ENCODE assay signal across 23 cellular contexts in the genomic region with DNA sequence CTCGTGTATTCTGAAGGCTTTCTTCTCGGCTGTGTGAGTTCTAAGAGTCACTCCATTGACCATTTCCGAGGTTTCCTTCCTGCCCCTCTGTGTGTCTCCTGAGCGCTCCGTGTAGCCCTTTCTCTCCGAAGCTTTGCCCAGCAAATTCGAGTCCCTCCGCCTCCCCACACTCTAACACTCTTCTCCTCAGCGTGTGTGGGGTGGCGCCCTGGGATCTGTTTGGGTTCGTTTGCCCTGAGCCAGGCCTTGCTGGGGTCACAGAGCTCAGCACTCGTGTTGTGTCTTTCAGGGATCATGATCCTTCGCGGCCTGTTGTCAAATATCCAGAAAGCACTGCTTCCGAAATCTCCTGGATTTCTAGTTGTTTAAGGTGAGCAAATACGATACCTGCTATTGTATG. TPM values are rescaled to one million over a fixed set of nuclear protein-coding genes. Genes with fewer than 3 reads are reported as not detected.
A peak's percentile ranks its signal among the peaks of the same experiment; 100 is the strongest.
DNase-seq lines count a peak whose midpoint lies in the region; ATAC-seq, FAIRE-seq and TF ChIP-seq lines count a peak whose summit lies in the region.
"Had no signal": no experiment of that assay in that cellular context is flagged by ENCODE, and none has a peak within 500 bp of the region (broad histone marks: within the 10 kb centered on the region; RNA-seq: fewer than 3 reads in every experiment).

No MANE protein-coding gene starts in this region.

- no peak overlapping the region for H2AK5ac ChIP-seq in trophoblast cell (ENCODE audit: low read length)

- 31% methylated on average over 15 of the region's 16 CpGs for WGBS in K562 (ENCODE audit: insufficient coverage, low coverage, missing lambda C conversion rate)
- no CpG with 5 or more reads among the region's 16 CpGs for WGBS in trophoblast cell (ENCODE audit: extremely low coverage, insufficient coverage, insufficient read length)

- no peak overlapping the region for H3K18ac ChIP-seq in trophoblast cell (ENCODE audit: low read length)

- H3K9ac ChIP-seq in K562 (ENCODE audit: insufficient read depth in 1 of 2, low read depth in 2 of 2, low read length in 2 of 2), result no peak overlapping the region
- no peak overlapping the region for H3K9ac ChIP-seq in trophoblast cell (ENCODE audit: low read length)

- POLR2A ChIA-PET in K562 (lab: Yijun Ruan, JAX), result interaction anchor here (0.6 to 1.2 kb wide), 3 partner anchors 10 to 52 kb away, joined by 3 to 4 read pairs (median 4); no protein-coding TSS in a partner anchor
- POLR2A ChIA-PET in activated CD8-positive, alpha-beta T cell treated with anti-CD3 and anti-CD28 coated beads, Interleukin-2, amount 10 ng/mL, durations not matched to agents 7 days and 5 days (lab: Charles Lee), result no interaction called here

- no peak for TF ChIP-seq RAD21 in K562 (CRISPR knock-in tag; conservative IDR thresholded peaks at IDR 0.05 in 1 of 2, IDR thresholded peaks at IDR 0.05 in 1 of 2)

- H3K4me3 ChIP-seq in GM23338, result no peak overlapping the region
- no peak overlapping the region for H3K4me3 ChIP-seq in H7 (ENCODE audit: insufficient read depth, low read depth, low read length)
- H3K4me3 ChIP-seq in K562, result no peak overlapping the region
- no peak overlapping the region for H3K4me3 ChIP-seq in trophoblast cell (ENCODE audit: low read depth, low read length)
- no peak overlapping the region for H3K4me3 ChIP-seq in ascending aorta

- no TSS peak for BruUV-seq in K562 (replicated peaks; lab: Mats Ljungman, UMichigan)

- peaks cover 5% of the 10 kb centered on the region; the same call in 1 of the 3 replicates for H3K9me3 Mint-ChIP-seq in GM23338
- H3K9me3 Mint-ChIP-seq in activated CD8-positive, alpha-beta T cell treated with anti-CD3 and anti-CD28 coated beads, Interleukin-2, amount 10 ng/mL, durations not matched to agents 7 days and 5 days (ENCODE audit: insufficient read depth), result no peaks in the 10 kb centered on the region

- in situ Hi-C loops in K562 (cut with MboI), result no loop called here

- H3K36me3 Mint-ChIP-seq in GM23338 (ENCODE audit: low read depth), result no peaks in the 10 kb centered on the region; the same call in 2 of the 3 replicates
- H3K36me3 Mint-ChIP-seq in activated CD8-positive, alpha-beta T cell treated with anti-CD3 and anti-CD28 coated beads, Interleukin-2, amount 10 ng/mL, durations not matched to agents 7 days and 5 days (ENCODE audit: low read depth), result no peaks in the 10 kb centered on the region
- H3K36me3 Mint-ChIP-seq: CD4-positive, alpha-beta memory T cell had no signal

- H2BK120ac ChIP-seq in trophoblast cell (ENCODE audit: insufficient read depth, low read length, poor library complexity), result no peak overlapping the region

- TF ChIP-seq POLR2A in K562 (conservative IDR thresholded peaks at IDR 0.05), result no peak

- CTCF ChIA-PET in K562 (lab: Yijun Ruan, JAX; ENCODE audit: low intra/inter-chr PET ratio), result no interaction called here
- CTCF ChIA-PET in activated CD8-positive, alpha-beta T cell treated with anti-CD3 and anti-CD28 coated beads, Interleukin-2, amount 10 ng/mL, durations not matched to agents 7 days and 5 days (lab: Charles Lee), result no interaction called here

- intact Hi-C loops in K562 (cut with micrococcal nuclease), result no loop called here
- intact Hi-C loops in ascending aorta (cut with DNase I), result no loop called here

- H4K8ac ChIP-seq in trophoblast cell (ENCODE audit: low read depth, low read length), result no peak overlapping the region

- TF ChIP-seq CTCF in GM23338 (conservative IDR thresholded peaks at IDR 0.05; ENCODE audit: low read depth in 2 of 2) (no peak), K562 (IDR thresholded peaks at IDR 0.05 in 2 of 3, conservative IDR thresholded peaks at IDR 0.05 in 1 of 3; ENCODE audit: insufficient read depth in 2 of 3, low read depth in 1 of 3, low read length in 3 of 3) (no peak), ascending aorta (IDR thresholded peaks at IDR 0.05) (no peak)

- no peak overlapping the region for H4K12ac ChIP-seq in trophoblast cell (ENCODE audit: low read depth, low read length)

- no peak overlapping the region for H3K27ac ChIP-seq in GM23338 (ENCODE audit: low read depth)
- no peak overlapping the region for H3K27ac ChIP-seq in K562 (ENCODE audit: extremely low read depth, low read depth, low read length)
- no peak overlapping the region for H3K27ac ChIP-seq in trophoblast cell (ENCODE audit: low read depth, low read length)
- no peak overlapping the region for H3K27ac ChIP-seq in ascending aorta

- FAIRE-seq in K562 (lab: Jason Lieb, UNC), result no peak
- FAIRE-seq: GM12891, GM18507 had no signal

- peaks cover 3% of the 10 kb centered on the region for H3K79me1 ChIP-seq in trophoblast cell (ENCODE audit: low read length)

- H4K91ac ChIP-seq in trophoblast cell (ENCODE audit: low read depth, low read length), result peak overlapping the region; percentile 13

- no peak overlapping the region for H2BK5ac ChIP-seq in trophoblast cell (ENCODE audit: low read depth, low read length, poor library complexity)

- no peak overlapping the region for H3K4me2 ChIP-seq in GM23338
- H3K4me2 ChIP-seq in K562 (ENCODE audit: insufficient read depth, low read length), result no peak overlapping the region
- no peak overlapping the region for H3K4me2 ChIP-seq in trophoblast cell (ENCODE audit: low read length)

- ATAC-seq in GM23338 (peak; percentile 59), K562 (no peak), HG03039 (IDR thresholded peaks at IDR 0.05; ENCODE audit: unreplicated experiment) (no peak)
- no peak for ATAC-seq in activated CD8-positive, alpha-beta T cell treated with anti-CD3 and anti-CD28 coated beads, Interleukin-2, amount 10 ng/mL, durations not matched to agents 7 days and 5 days
- ATAC-seq: HCT116 had no signal

- no peak overlapping the region for H3K4me3 Mint-ChIP-seq in GM23338
- H3K4me3 Mint-ChIP-seq in activated CD8-positive, alpha-beta T cell treated with anti-CD3 and anti-CD28 coated beads, Interleukin-2, amount 10 ng/mL, durations not matched to agents 7 days and 5 days, result no peak overlapping the region
- H3K4me3 Mint-ChIP-seq: CD4-positive, alpha-beta memory T cell had no signal

- H3K27me3 ChIP-seq in GM23338 (ENCODE audit: insufficient read depth) (no peaks in the 10 kb centered on the region), H7 (ENCODE audit: control insufficient read depth, insufficient read depth, low read length) (no peaks in the 10 kb centered on the region), K562 (ENCODE audit: control insufficient read depth in 2 of 2, insufficient read depth in 2 of 2, low read length in 2 of 2) (peaks cover 15 to 45% of the 10 kb centered on the region in 2 experiments), trophoblast cell (ENCODE audit: insufficient read depth, low read length) (no peaks in the 10 kb centered on the region), ascending aorta (no peaks in the 10 kb centered on the region)

- H3K4ac ChIP-seq in trophoblast cell (ENCODE audit: low read depth, low read length), result no peak overlapping the region

- H3K4me1 ChIP-seq in GM23338 (ENCODE audit: insufficient read depth) (no peaks in the 10 kb centered on the region; the same call in 1 of the 2 replicates), K562 (replicated peaks in 1 of 2; ENCODE audit: control insufficient read depth in 2 of 2, insufficient read depth in 2 of 2, low read length in 2 of 2) (peaks cover 5 to 13% of the 10 kb centered on the region in 2 experiments; a peak in 3 of 5 replicates), trophoblast cell (ENCODE audit: control insufficient read depth in 1 of 2, insufficient read depth in 2 of 2, low read length in 2 of 2) (peaks cover 5 to 8% of the 10 kb centered on the region in 2 experiments), ascending aorta (no peaks in the 10 kb centered on the region)

- DNase-seq in GM23338 (ENCODE audit: low spot score) (peak; percentile 16), H7 (peak; percentile 55), K562 (ENCODE audit: extremely low read depth in 1 of 4, low spot score in 3 of 4) (no peak), trophoblast cell (no peak), ascending aorta (ENCODE audit: low spot score in 2 of 2) (no peak), NCI-H226 (no peak)
- DNase-seq in activated CD8-positive, alpha-beta T cell treated with anti-CD3 and anti-CD28 coated beads, Interleukin-2, amount 10 ng/mL, durations not matched to agents 7 days and 5 days, result no peak
- DNase-seq: C1 segment of cervical spinal cord; Calu3; CD4-positive, alpha-beta memory T cell; COR-L47; DMS79 treated with DMSO at 0.1 percent for 48 hours; GF-D8 had no signal

- no peak overlapping the region for H3K14ac ChIP-seq in trophoblast cell (ENCODE audit: low read length)

- 0 out of 2 replicates have a peak overlapping the region, but pooled peaks have one; percentile 43 for H2AFZ ChIP-seq in GM23338
- H2AFZ ChIP-seq in K562 (ENCODE audit: low read depth, low read length), result peak overlapping the region; percentile 72; the same call in 1 of the 2 replicates
- no peak overlapping the region for H2AFZ ChIP-seq in trophoblast cell (ENCODE audit: insufficient read depth, low read length, poor library complexity)

- H4K20me1 ChIP-seq in GM23338 (replicated peaks; ENCODE audit: insufficient read depth), result no peaks in the 10 kb centered on the region
- H4K20me1 ChIP-seq in K562 (replicated peaks; ENCODE audit: control insufficient read depth, insufficient read depth, low read length), result 0 out of 2 replicates have a peak, but pooled peaks cover 3% of the 10 kb centered on the region

- peak overlapping the region; percentile 18 for H2BK12ac ChIP-seq in trophoblast cell (ENCODE audit: low read length)

- H3K36me3 ChIP-seq in GM23338 (ENCODE audit: insufficient read depth) (no peaks in the 10 kb centered on the region), H7 (replicated peaks; ENCODE audit: control insufficient read depth, insufficient read depth, low read length) (no peaks in the 10 kb centered on the region), K562 (ENCODE audit: control insufficient read depth, insufficient read depth, low read length) (no peaks in the 10 kb centered on the region), trophoblast cell (ENCODE audit: control insufficient read depth in 1 of 2, insufficient read depth in 2 of 2, low read length in 2 of 2) (no peaks in the 10 kb centered on the region), ascending aorta (no peaks in the 10 kb centered on the region)

- no peaks in the 10 kb centered on the region for H3K9me1 ChIP-seq in K562 (ENCODE audit: control insufficient read depth, insufficient read depth, low read length)

- H3K4me1 Mint-ChIP-seq in GM23338, result no peaks in the 10 kb centered on the region
- no peaks in the 10 kb centered on the region for H3K4me1 Mint-ChIP-seq in activated CD8-positive, alpha-beta T cell treated with anti-CD3 and anti-CD28 coated beads, Interleukin-2, amount 10 ng/mL, durations not matched to agents 7 days and 5 days (ENCODE audit: low read depth)
- H3K4me1 Mint-ChIP-seq: CD4-positive, alpha-beta memory T cell had no signal

- H3K27me3 Mint-ChIP-seq in GM23338 (ENCODE audit: insufficient read depth, low read depth, poor library complexity), result no peaks in the 10 kb centered on the region
- no peaks in the 10 kb centered on the region for H3K27me3 Mint-ChIP-seq in activated CD8-positive, alpha-beta T cell treated with anti-CD3 and anti-CD28 coated beads, Interleukin-2, amount 10 ng/mL, durations not matched to agents 7 days and 5 days (ENCODE audit: low read depth)

- H3K79me2 ChIP-seq in GM23338 (replicated peaks; ENCODE audit: insufficient read depth) (no peaks in the 10 kb centered on the region), K562 (ENCODE audit: control insufficient read depth, insufficient read depth, low read length) (no peaks in the 10 kb centered on the region), trophoblast cell (ENCODE audit: control insufficient read depth, insufficient read depth, low read length, poor library complexity) (no peaks in the 10 kb centered on the region)

- TF ChIP-seq EP300 in K562 (IDR thresholded peaks at IDR 0.05; ENCODE audit: low read length), result no peak

- H3K9me2 ChIP-seq in GM23338 (ENCODE audit: insufficient read depth), result 0 out of 2 replicates have a peak, but pooled peaks cover 2% of the 10 kb centered on the region

- H3K9me3 ChIP-seq in K562 (replicated peaks; ENCODE audit: control insufficient read depth, insufficient read depth, low read depth, low read length), result no peaks in the 10 kb centered on the region
- peaks cover 3% of the 10 kb centered on the region for H3K9me3 ChIP-seq in trophoblast cell (ENCODE audit: insufficient read depth, low read depth, low read length)
- H3K9me3 ChIP-seq in ascending aorta, result no peaks in the 10 kb centered on the region

- H3F3A ChIP-seq in GM23338 (replicated peaks; ENCODE audit: low read depth), result no peaks in the 10 kb centered on the region

- H3K27ac Mint-ChIP-seq in GM23338, result no peak overlapping the region
- no peak overlapping the region for H3K27ac Mint-ChIP-seq in activated CD8-positive, alpha-beta T cell treated with anti-CD3 and anti-CD28 coated beads, Interleukin-2, amount 10 ng/mL, durations not matched to agents 7 days and 5 days
- H3K27ac Mint-ChIP-seq: CD4-positive, alpha-beta memory T cell had no signal

- no peak overlapping the region for H3K23ac ChIP-seq in trophoblast cell (ENCODE audit: low read length)

RNA-seq across cellular contexts. Expression of gene PAEP, which starts 5.6 kb away (rescaled TPM):
- not detected in 2 replicates for total RNA-seq in GM23338 (2014; rRNA removed; shearing (Covaris generic))
- polyA plus RNA-seq in GM23338 (2016; fragmentation: Nextera tagmentation; extraction: Ambion mirVana), result not detected in 2 replicates
- total RNA-seq in H7 (2014; rRNA removed; shearing (Covaris generic)), result not detected in 2 replicates
- total RNA-seq in K562 (2011; cell fraction: chromatin; rRNA removed; ENCODE audit: low replicate concordance), result 8.0 and 29.5 TPM in 2 replicates
- total RNA-seq in K562 (2011; cell fraction: nucleolus; rRNA removed), result 9.2 and 26.2 TPM in 2 replicates
- 14.7 and 28.6 TPM in 2 replicates for total RNA-seq in K562 (2011; cell fraction: nucleoplasm; rRNA removed)
- total RNA-seq in K562 (2014; rRNA removed), result 0.41 and 0.57 TPM in 2 replicates
- 0.44 TPM in 1 of 2 replicates, not detected in the other for total RNA-seq in K562 (2014; rRNA removed; fragmentation: Illumina TruSeq; extraction: Trizol)
- 0.53 and 0.58 TPM in 2 replicates for total RNA-seq in K562 (2015; rRNA removed; fragmentation: Illumina TruSeq; extraction: Trizol)
- 0.51 and 0.69 TPM in 2 replicates for total RNA-seq in K562 (2021)
- polyA plus RNA-seq in K562 (2011; rRNA removed), result 2.3 and 4.5 TPM in 2 replicates
- polyA plus RNA-seq in K562 (2011; cell fraction: cytosol; rRNA removed), result 2.4 and 9.4 TPM in 2 replicates
- polyA plus RNA-seq in K562 (2011; cell fraction: nucleus; rRNA removed), result 8.6 and 39.7 TPM in 2 replicates
- polyA plus RNA-seq in K562 (2012), result 4.6 and 26.7 TPM in 2 replicates
- polyA plus RNA-seq in K562 (2014; fragmentation: Illumina TruSeq; extraction: Trizol), result 0.78 and 1.0 TPM in 2 replicates
- polyA plus RNA-seq in K562 (2014; fragmentation: Nextera tagmentation; extraction: Ambion mirVana), result under 1 TPM; 0.22 to 0.30 TPM
- polyA plus RNA-seq in K562 (2014; rRNA removed), result 0.70 and 0.90 TPM in 2 replicates
- 0.57 and 1.9 TPM in 2 replicates for polyA minus RNA-seq in K562 (2011; rRNA and poly(A)+ RNA removed)
- 2.1 and 2.2 TPM in 2 replicates for polyA minus RNA-seq in K562 (2011; cell fraction: cytosol; rRNA and poly(A)+ RNA removed)
- 3.4 TPM in 1 of 2 replicates, not detected in the other for polyA minus RNA-seq in K562 (2011; cell fraction: nucleus; rRNA and poly(A)+ RNA removed)
- polyA plus RNA-seq in trophoblast cell (2013), result 4.9 and 5.6 TPM in 2 replicates
- total RNA-seq in activated CD8-positive, alpha-beta T cell treated with anti-CD3 and anti-CD28 coated beads, Interleukin-2, amount 10 ng/mL, durations not matched to agents 7 days and 5 days, result not detected
- total RNA-seq in ascending aorta, result not detected
- total RNA-seq: A172; A673; CD4-positive, alpha-beta memory T cell; Daoy; G401 had no signal
- polyA plus RNA-seq: BJ; CD4-positive, alpha-beta memory T cell had no signal

RNA-seq across cellular contexts. Expression of gene OBP2A, which starts 10.0 kb away (rescaled TPM):
- total RNA-seq in GM23338 (2014; rRNA removed; shearing (Covaris generic)), result not detected in 2 replicates
- polyA plus RNA-seq in GM23338 (2016; fragmentation: Nextera tagmentation; extraction: Ambion mirVana), result not detected in 2 replicates
- total RNA-seq in H7 (2014; rRNA removed; shearing (Covaris generic)), result not detected in 2 replicates
- total RNA-seq in K562 (2011; cell fraction: chromatin; rRNA removed; ENCODE audit: low replicate concordance), result not detected in 2 replicates
- not detected in 2 replicates for total RNA-seq in K562 (2011; cell fraction: nucleolus; rRNA removed)
- not detected in 2 replicates for total RNA-seq in K562 (2011; cell fraction: nucleoplasm; rRNA removed)
- not detected in 2 replicates for total RNA-seq in K562 (2014; rRNA removed)
- not detected in 2 replicates for total RNA-seq in K562 (2014; rRNA removed; fragmentation: Illumina TruSeq; extraction: Trizol)
- total RNA-seq in K562 (2015; rRNA removed; fragmentation: Illumina TruSeq; extraction: Trizol), result not detected in 2 replicates
- not detected in 2 replicates for total RNA-seq in K562 (2021)
- polyA plus RNA-seq in K562 (2011; rRNA removed), result not detected in 2 replicates
- not detected in 2 replicates for polyA plus RNA-seq in K562 (2011; cell fraction: cytosol; rRNA removed)
- not detected in 2 replicates for polyA plus RNA-seq in K562 (2011; cell fraction: nucleus; rRNA removed)
- not detected in 2 replicates for polyA plus RNA-seq in K562 (2012)
- not detected in 2 replicates for polyA plus RNA-seq in K562 (2014; fragmentation: Illumina TruSeq; extraction: Trizol)
- polyA plus RNA-seq in K562 (2014; fragmentation: Nextera tagmentation; extraction: Ambion mirVana), result not detected
- not detected in 2 replicates for polyA plus RNA-seq in K562 (2014; rRNA removed)
- not detected in 2 replicates for polyA minus RNA-seq in K562 (2011; rRNA and poly(A)+ RNA removed)
- not detected in 2 replicates for polyA minus RNA-seq in K562 (2011; cell fraction: cytosol; rRNA and poly(A)+ RNA removed)
- polyA minus RNA-seq in K562 (2011; cell fraction: nucleus; rRNA and poly(A)+ RNA removed), result not detected in 2 replicates
- polyA plus RNA-seq in trophoblast cell (2013), result 0.08 TPM in 1 of 2 replicates, not detected in the other
- not detected for total RNA-seq in activated CD8-positive, alpha-beta T cell treated with anti-CD3 and anti-CD28 coated beads, Interleukin-2, amount 10 ng/mL, durations not matched to agents 7 days and 5 days
- total RNA-seq in ascending aorta, result not detected
- total RNA-seq: A172; A673; Calu3; CD4-positive, alpha-beta memory T cell; Daoy; G401; H4 had no signal
- polyA plus RNA-seq: BJ; CD4-positive, alpha-beta memory T cell had no signal

RNA-seq across cellular contexts. Expression of gene LCN1, which starts 34.7 kb away (rescaled TPM):
- not detected in 2 replicates for total RNA-seq in GM23338 (2014; rRNA removed; shearing (Covaris generic))
- polyA plus RNA-seq in GM23338 (2016; fragmentation: Nextera tagmentation; extraction: Ambion mirVana) (0.27 TPM in 1 of 2 replicates, not detected in the other), K562 (2011; rRNA removed) (not detected in 2 replicates), K562 (2014; fragmentation: Illumina TruSeq; extraction: Trizol) (not detected in 2 replicates), K562 (2014; fragmentation: Nextera tagmentation; extraction: Ambion mirVana) (not detected), K562 (2014; rRNA removed) (not detected in 2 replicates)
- not detected in 2 replicates for total RNA-seq in H7 (2014; rRNA removed; shearing (Covaris generic))
- total RNA-seq in K562 (2011; cell fraction: chromatin; rRNA removed; ENCODE audit: low replicate concordance), result not detected in 2 replicates
- not detected in 2 replicates for total RNA-seq in K562 (2011; cell fraction: nucleolus; rRNA removed)
- total RNA-seq in K562 (2011; cell fraction: nucleoplasm; rRNA removed), result not detected in 2 replicates
- total RNA-seq in K562 (2014; rRNA removed) (not detected in 2 replicates), K562 (2014; rRNA removed; fragmentation: Illumina TruSeq; extraction: Trizol) (not detected in 2 replicates), K562 (2015; rRNA removed; fragmentation: Illumina TruSeq; extraction: Trizol) (not detected in 2 replicates), K562 (2021) (not detected in 2 replicates), ascending aorta (not detected)
- not detected in 2 replicates for polyA plus RNA-seq in K562 (2011; cell fraction: cytosol; rRNA removed)
- polyA plus RNA-seq in K562 (2011; cell fraction: nucleus; rRNA removed), result not detected in 2 replicates
- not detected in 2 replicates for polyA plus RNA-seq in K562 (2012)
- polyA minus RNA-seq in K562 (2011; rRNA and poly(A)+ RNA removed), result not detected in 2 replicates
- polyA minus RNA-seq in K562 (2011; cell fraction: cytosol; rRNA and poly(A)+ RNA removed), result not detected in 2 replicates
- not detected in 2 replicates for polyA minus RNA-seq in K562 (2011; cell fraction: nucleus; rRNA and poly(A)+ RNA removed)
- polyA plus RNA-seq in trophoblast cell (2013), result 0.14 and 0.15 TPM in 2 replicates
- total RNA-seq in activated CD8-positive, alpha-beta T cell treated with anti-CD3 and anti-CD28 coated beads, Interleukin-2, amount 10 ng/mL, durations not matched to agents 7 days and 5 days, result not detected
- total RNA-seq: A673; Calu3; CD4-positive, alpha-beta memory T cell; Daoy; G401; H4 had no signal
- polyA plus RNA-seq: BJ; CD4-positive, alpha-beta memory T cell had no signal

RNA-seq across cellular contexts. Expression of gene MRPS2, which starts 55.4 kb away (rescaled TPM):
- 96.5 and 116 TPM in 2 replicates for total RNA-seq in GM23338 (2014; rRNA removed; shearing (Covaris generic))
- polyA plus RNA-seq in GM23338 (2016; fragmentation: Nextera tagmentation; extraction: Ambion mirVana), result 83.2 and 86.6 TPM in 2 replicates
- 115 and 121 TPM in 2 replicates for total RNA-seq in H7 (2014; rRNA removed; shearing (Covaris generic))
- total RNA-seq in K562 (2011; cell fraction: chromatin; rRNA removed; ENCODE audit: low replicate concordance), result 22.8 and 99.4 TPM in 2 replicates
- total RNA-seq in K562 (2011; cell fraction: nucleolus; rRNA removed), result 83.4 and 87.4 TPM in 2 replicates
- total RNA-seq in K562 (2011; cell fraction: nucleoplasm; rRNA removed), result 44.5 and 53.2 TPM in 2 replicates
- 120 and 168 TPM in 2 replicates for total RNA-seq in K562 (2014; rRNA removed)
- total RNA-seq in K562 (2014; rRNA removed; fragmentation: Illumina TruSeq; extraction: Trizol), result 27.3 and 39.7 TPM in 2 replicates
- total RNA-seq in K562 (2015; rRNA removed; fragmentation: Illumina TruSeq; extraction: Trizol), result 73.9 and 75.9 TPM in 2 replicates
- total RNA-seq in K562 (2021), result 106 and 110 TPM in 2 replicates
- 81.3 and 135 TPM in 2 replicates for polyA plus RNA-seq in K562 (2011; rRNA removed)
- 412 and 778 TPM in 2 replicates for polyA plus RNA-seq in K562 (2011; cell fraction: cytosol; rRNA removed)
- polyA plus RNA-seq in K562 (2011; cell fraction: nucleus; rRNA removed), result 169 and 254 TPM in 2 replicates
- polyA plus RNA-seq in K562 (2012), result 119 and 130 TPM in 2 replicates
- polyA plus RNA-seq in K562 (2014; fragmentation: Illumina TruSeq; extraction: Trizol), result 167 and 221 TPM in 2 replicates
- 10 to 100 TPM in 1 of 2 experiments, 1 to 10 TPM in 1; 8.0 to 10.9 TPM for polyA plus RNA-seq in K562 (2014; fragmentation: Nextera tagmentation; extraction: Ambion mirVana)
- polyA plus RNA-seq in K562 (2014; rRNA removed), result 128 and 133 TPM in 2 replicates
- polyA minus RNA-seq in K562 (2011; rRNA and poly(A)+ RNA removed), result 77.8 and 115 TPM in 2 replicates
- polyA minus RNA-seq in K562 (2011; cell fraction: cytosol; rRNA and poly(A)+ RNA removed), result 140 and 152 TPM in 2 replicates
- polyA minus RNA-seq in K562 (2011; cell fraction: nucleus; rRNA and poly(A)+ RNA removed), result 44.6 and 49.4 TPM in 2 replicates
- 73.0 and 79.0 TPM in 2 replicates for polyA plus RNA-seq in trophoblast cell (2013)
- 10 to 100 TPM; 28.4 to 32.9 TPM for total RNA-seq in activated CD8-positive, alpha-beta T cell treated with anti-CD3 and anti-CD28 coated beads, Interleukin-2, amount 10 ng/mL, durations not matched to agents 7 days and 5 days
- total RNA-seq in ascending aorta, result 57.3 TPM

Comparison
In these comparisons a context has a peak if more than half of its experiments do, and no peak if none do; other contexts are left out.
1. DNase-seq: peak in GM23338 (single experiment) and H7 (single experiment); none in K562 (0 of 4), trophoblast cell (0 of 2), activated CD8-positive, alpha-beta T cell treated with anti-CD3 and anti-CD28 coated beads, Interleukin-2, amount 10 ng/mL, durations not matched to agents 7 days and 5 days (single experiment), ascending aorta (0 of 2) and NCI-H226 (single experiment).